Comparison of ENCODE assay signal across 35 cellular contexts in the genomic region with DNA sequence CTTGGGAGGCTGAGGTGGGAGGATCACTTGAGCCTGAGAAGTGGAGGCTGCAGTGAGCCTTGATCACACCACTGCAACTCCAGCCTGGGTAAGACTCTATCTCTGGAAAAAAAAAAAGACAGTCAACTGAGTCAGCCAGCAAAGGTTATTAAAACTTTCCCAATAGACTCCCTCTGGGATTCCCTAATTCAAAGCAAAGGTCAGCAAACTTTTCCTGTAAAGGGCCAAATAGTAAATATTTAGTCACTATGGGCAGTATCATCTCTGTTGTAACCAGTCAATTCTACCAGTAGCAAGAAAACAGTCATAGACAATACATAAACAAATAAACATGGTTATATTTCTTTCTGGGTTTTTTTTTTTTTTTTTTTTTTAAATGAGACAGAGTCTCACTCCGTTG.
"Had no signal": no experiment of that assay in that cellular context is flagged by ENCODE, and none has a peak within 500 bp of the region (broad histone marks: within the 10 kb centered on the region; RNA-seq: fewer than 3 reads in every experiment).

No MANE protein-coding gene starts in this region.

- H3K27me3 ChIP-seq: adrenal gland, body of pancreas, cardiac muscle cell, colonic mucosa, dorsolateral prefrontal cortex had no signal

- H3K27ac ChIP-seq: adrenal gland, body of pancreas, cardiac muscle cell, colonic mucosa, dorsolateral prefrontal cortex had no signal

- H3K36me3 Mint-ChIP-seq: activated CD4-positive, alpha-beta memory T cell treated with anti-CD3 and anti-CD28 coated beads for 36 hours; activated CD8-positive, alpha-beta memory T cell treated with anti-CD3 and anti-CD28 coated beads, Interleukin-2, amount 10 ng/mL, durations not matched to agents 7 days and 5 days; activated naive CD4-positive, alpha-beta T cell treated with anti-CD3 and anti-CD28 coated beads, Interleukin-2, amount 50 U/mL, for 24 hours; activated naive CD8-positive, alpha-beta T cell treated with anti-CD3 and anti-CD28 coated beads for 36 hours had no signal

- H3K4me1 Mint-ChIP-seq: activated CD4-positive, alpha-beta T cell treated with anti-CD3 and anti-CD28 coated beads for 36 hours; activated CD4-positive, alpha-beta T cell treated with anti-CD3 and anti-CD28 coated beads, Interleukin-2, amount 10 ng/mL, durations not matched to agents 24 days and 14 days; activated CD8-positive, alpha-beta memory T cell treated with anti-CD3 and anti-CD28 coated beads, Interleukin-2, amount 10 ng/mL, durations not matched to agents 7 days and 5 days; activated naive CD4-positive, alpha-beta T cell treated with anti-CD3 and anti-CD28 coated beads, Interleukin-2, amount 50 U/mL, for 24 hours; activated naive CD8-positive, alpha-beta T cell treated with anti-CD3 and anti-CD28 coated beads for 36 hours; activated naive CD8-positive, alpha-beta T cell treated with anti-CD3 and anti-CD28 coated beads, Interleukin-2, amount 50 U/mL, for 24 hours; endodermal cell; T-helper 17 cell had no signal

- H3K4me3 Mint-ChIP-seq: activated CD4-positive, alpha-beta memory T cell treated with anti-CD3 and anti-CD28 coated beads for 36 hours; activated CD4-positive, alpha-beta T cell treated with anti-CD3 and anti-CD28 coated beads for 36 hours; activated CD4-positive, alpha-beta T cell treated with anti-CD3 and anti-CD28 coated beads, Interleukin-2, amount 10 ng/mL, durations not matched to agents 24 days and 14 days; activated CD8-positive, alpha-beta memory T cell treated with anti-CD3 and anti-CD28 coated beads, Interleukin-2, amount 10 ng/mL, durations not matched to agents 7 days and 5 days; activated CD8-positive, alpha-beta T cell treated with anti-CD3 and anti-CD28 coated beads, Interleukin-2, amount 10 ng/mL, durations not matched to agents 7 days and 5 days; activated naive CD4-positive, alpha-beta T cell treated with anti-CD3 and anti-CD28 coated beads for 36 hours; activated naive CD4-positive, alpha-beta T cell treated with anti-CD3 and anti-CD28 coated beads, Interleukin-2, amount 50 U/mL, for 24 hours; activated naive CD8-positive, alpha-beta T cell treated with anti-CD3 and anti-CD28 coated beads for 36 hours; activated naive CD8-positive, alpha-beta T cell treated with anti-CD3 and anti-CD28 coated beads, Interleukin-2, amount 50 U/mL, for 24 hours; activated T-helper 1 cell treated with anti-CD3 and anti-CD28 coated beads, Interleukin-12 subunit alpha, Interleukin-12 subunit beta, Interleukin-2, Interleukin-4 antibody, amounts not matched to agents 30 ng/mL and 10 ng/mL and 1 ng/mL, durations not matched to agents 14 hours and 24 hours and 36 hours; endodermal cell; T-helper 17 cell; T-helper 2 cell treated with Interferon-gamma antibody and Interleukin-4, amounts not matched to agents 5 μg/mL and 100 μg/mL, for 36 hours had no signal

- ATAC-seq: activated CD4-positive, alpha-beta T cell treated with anti-CD3 and anti-CD28 coated beads for 36 hours; activated CD8-positive, alpha-beta memory T cell treated with anti-CD3 and anti-CD28 coated beads, Interleukin-2, amount 10 ng/mL, durations not matched to agents 7 days and 5 days; activated CD8-positive, alpha-beta T cell treated with anti-CD3 and anti-CD28 coated beads, Interleukin-2, amount 10 ng/mL, durations not matched to agents 7 days and 5 days; activated naive CD8-positive, alpha-beta T cell treated with anti-CD3 and anti-CD28 coated beads, Interleukin-2, amount 50 U/mL, for 24 hours; body of pancreas; esophagus mucosa; T-helper 17 cell had no signal

- DNase-seq: activated CD4-positive, alpha-beta memory T cell treated with anti-CD3 and anti-CD28 coated beads for 36 hours; activated CD4-positive, alpha-beta T cell treated with anti-CD3 and anti-CD28 coated beads for 36 hours; activated CD4-positive, alpha-beta T cell treated with anti-CD3 and anti-CD28 coated beads, Interleukin-2, amount 10 ng/mL, durations not matched to agents 24 days and 14 days; activated CD4-positive, CD25-positive, alpha-beta regulatory T cell; activated CD4-positive, CD25-positive, alpha-beta regulatory T cell treated with anti-CD3 and anti-CD28 coated beads, Interleukin-2, amount 50 U/mL, for 72 hours; activated CD8-positive, alpha-beta memory T cell treated with anti-CD3 and anti-CD28 coated beads, Interleukin-2, amount 10 ng/mL, durations not matched to agents 7 days and 5 days; activated CD8-positive, alpha-beta memory T cell treated with anti-CD3 and anti-CD28 coated beads, Interleukin-2, amount 50 U/mL, for 4 hours; activated CD8-positive, alpha-beta T cell treated with anti-CD3 and anti-CD28 coated beads, Interleukin-2, amount 10 ng/mL, durations not matched to agents 7 days and 5 days; activated effector memory CD4-positive, alpha-beta T cell treated with anti-CD3 and anti-CD28 coated beads, Interleukin-2, amount 50 U/mL, for 16 hours; activated naive CD4-positive, alpha-beta T cell treated with anti-CD3 and anti-CD28 coated beads for 36 hours; activated naive CD8-positive, alpha-beta T cell treated with anti-CD3 and anti-CD28 coated beads for 36 hours; activated naive CD8-positive, alpha-beta T cell treated with anti-CD3 and anti-CD28 coated beads, Interleukin-2, amount 50 U/mL, for 24 hours; activated T-cell treated with anti-CD3 and anti-CD28 coated beads, Interleukin-2, amount 50 U/mL, for 1 hour; activated T-cell treated with anti-CD3 and anti-CD28 coated beads, Interleukin-2, amount 50 U/mL, for 48 hours; adrenal gland; amygdala; aorta; body of pancreas; central memory CD4-positive, alpha-beta T cell; cerebellar nuclear complex; colonic mucosa; dorsolateral prefrontal cortex; effector memory CD4-positive, alpha-beta T cell; endodermal cell; foreskin fibroblast; T-helper 1 cell; T-helper 17 cell; T1000 had no signal

- H3K27ac Mint-ChIP-seq: activated CD4-positive, alpha-beta memory T cell treated with anti-CD3 and anti-CD28 coated beads for 36 hours; activated CD4-positive, alpha-beta T cell treated with anti-CD3 and anti-CD28 coated beads for 36 hours; activated CD4-positive, alpha-beta T cell treated with anti-CD3 and anti-CD28 coated beads, Interleukin-2, amount 10 ng/mL, durations not matched to agents 24 days and 14 days; activated CD8-positive, alpha-beta memory T cell treated with anti-CD3 and anti-CD28 coated beads, Interleukin-2, amount 10 ng/mL, durations not matched to agents 7 days and 5 days; activated CD8-positive, alpha-beta T cell treated with anti-CD3 and anti-CD28 coated beads, Interleukin-2, amount 10 ng/mL, durations not matched to agents 7 days and 5 days; activated naive CD4-positive, alpha-beta T cell treated with anti-CD3 and anti-CD28 coated beads for 36 hours; activated naive CD4-positive, alpha-beta T cell treated with anti-CD3 and anti-CD28 coated beads, Interleukin-2, amount 50 U/mL, for 24 hours; activated naive CD8-positive, alpha-beta T cell treated with anti-CD3 and anti-CD28 coated beads for 36 hours; activated naive CD8-positive, alpha-beta T cell treated with anti-CD3 and anti-CD28 coated beads, Interleukin-2, amount 50 U/mL, for 24 hours; activated T-helper 1 cell treated with anti-CD3 and anti-CD28 coated beads, Interleukin-12 subunit alpha, Interleukin-12 subunit beta, Interleukin-2, Interleukin-4 antibody, amounts not matched to agents 30 ng/mL and 10 ng/mL and 1 ng/mL, durations not matched to agents 14 hours and 24 hours and 36 hours; activated T-helper 2 cell treated with anti-CD3 and anti-CD28 coated beads, Interferon-gamma antibody, Interleukin-2, Interleukin-4, amounts not matched to agents 10 μg/mL and 5 μg/mL and 100 μg/mL, durations not matched to agents 14 hours and 24 hours and 36 hours; endodermal cell; T-helper 17 cell; T-helper 2 cell treated with Interferon-gamma antibody and Interleukin-4, amounts not matched to agents 5 μg/mL and 100 μg/mL, for 36 hours had no signal

- FAIRE-seq: frontal cortex had no signal

- H3K27me3 Mint-ChIP-seq: activated CD4-positive, alpha-beta T cell treated with anti-CD3 and anti-CD28 coated beads, Interleukin-2, amount 10 ng/mL, durations not matched to agents 24 days and 14 days; activated CD8-positive, alpha-beta memory T cell treated with anti-CD3 and anti-CD28 coated beads, Interleukin-2, amount 10 ng/mL, durations not matched to agents 7 days and 5 days had no signal

- H3K9me3 Mint-ChIP-seq: activated CD4-positive, alpha-beta memory T cell treated with anti-CD3 and anti-CD28 coated beads for 36 hours; activated CD4-positive, alpha-beta T cell treated with anti-CD3 and anti-CD28 coated beads, Interleukin-2, amount 10 ng/mL, durations not matched to agents 24 days and 14 days; activated naive CD4-positive, alpha-beta T cell treated with anti-CD3 and anti-CD28 coated beads for 36 hours; activated naive CD4-positive, alpha-beta T cell treated with anti-CD3 and anti-CD28 coated beads, Interleukin-2, amount 50 U/mL, for 24 hours; activated naive CD8-positive, alpha-beta T cell treated with anti-CD3 and anti-CD28 coated beads for 36 hours; activated naive CD8-positive, alpha-beta T cell treated with anti-CD3 and anti-CD28 coated beads, Interleukin-2, amount 50 U/mL, for 24 hours; activated T-helper 1 cell treated with anti-CD3 and anti-CD28 coated beads, Interleukin-12 subunit alpha, Interleukin-12 subunit beta, Interleukin-2, Interleukin-4 antibody, amounts not matched to agents 30 ng/mL and 10 ng/mL and 1 ng/mL, durations not matched to agents 14 hours and 24 hours and 36 hours; activated T-helper 2 cell treated with anti-CD3 and anti-CD28 coated beads, Interferon-gamma antibody, Interleukin-2, Interleukin-4, amounts not matched to agents 10 μg/mL and 5 μg/mL and 100 μg/mL, durations not matched to agents 14 hours and 24 hours and 36 hours; endodermal cell; T-helper 2 cell treated with Interferon-gamma antibody and Interleukin-4, amounts not matched to agents 5 μg/mL and 100 μg/mL, for 36 hours had no signal

- H3K36me3 ChIP-seq: adrenal gland, cardiac muscle cell, colonic mucosa had no signal

- H3K9me3 ChIP-seq: adrenal gland, body of pancreas, colonic mucosa had no signal

- H3K4me3 ChIP-seq: adrenal gland, body of pancreas, cardiac muscle cell, colonic mucosa, dorsolateral prefrontal cortex had no signal

- H3K4me1 ChIP-seq: adrenal gland, colonic mucosa had no signal
